15 cellular contexts compared by ENCODE assay signal in genomic region chr4:163161536-163162205, GRCh38. TPM values are rescaled to one million over a fixed set of nuclear protein-coding genes. Genes with fewer than 3 reads are reported as not detected.
DNase-seq lines count a peak whose midpoint lies in the region; ATAC-seq and TF ChIP-seq lines count a peak whose summit lies in the region.
"Had no signal": no experiment of that assay in that cellular context is flagged by ENCODE, and none has a peak within 500 bp of the region (broad histone marks: within the 10 kb centered on the region; RNA-seq: fewer than 3 reads in every experiment).

No MANE protein-coding gene starts in this region.

- CTCF ChIA-PET in Calu3 (lab: Charles Lee), result no interaction called here

- no peak overlapping the region for H2AK5ac ChIP-seq in mesenchymal stem cell (ENCODE audit: low read length, severe bottlenecking)

- no peak overlapping the region for H3K4me3 Mint-ChIP-seq in Calu3 (ENCODE audit: low read depth, unreplicated experiment)

- H3K27ac ChIP-seq in mesenchymal stem cell (ENCODE audit: low read length, poor library complexity, severe bottlenecking), result peak overlapping the region; percentile 0
- H3K27ac ChIP-seq: left lung, SJSA1, skin epidermis had no signal

- peaks cover 25% of the 10 kb centered on the region for H3K4me1 Mint-ChIP-seq in Calu3 (ENCODE audit: low read depth, unreplicated experiment)

- peak overlapping the region; percentile 60 for H3K9ac ChIP-seq in mesenchymal stem cell (ENCODE audit: low read length)

- TF ChIP-seq CTCF in Calu3 (IDR thresholded peaks at IDR 0.05; ENCODE audit: unreplicated experiment), result no peak

- ATAC-seq in GM18870 (IDR thresholded peaks at IDR 0.05; ENCODE audit: unreplicated experiment), result no peak
- ATAC-seq in GM21515 (IDR thresholded peaks at IDR 0.05; ENCODE audit: unreplicated experiment), result no peak
- ATAC-seq: left lung had no signal

- no peak overlapping the region for H2AFZ ChIP-seq in mesenchymal stem cell (ENCODE audit: low read depth, low read length)

- H4K8ac ChIP-seq in mesenchymal stem cell (ENCODE audit: low read length), result no peak overlapping the region

- no peaks in the 10 kb centered on the region for H3K9me3 Mint-ChIP-seq in Calu3 (ENCODE audit: low read depth, unreplicated experiment)

- no peak overlapping the region for H3K4me2 ChIP-seq in mesenchymal stem cell (ENCODE audit: low read length, poor library complexity, severe bottlenecking)

- no peak overlapping the region for H3K23ac ChIP-seq in mesenchymal stem cell (ENCODE audit: low read length in 2 of 2)

- DNase-seq in stimulated activated CD8-positive, alpha-beta memory T cell treated with anti-CD3 and anti-CD28 coated beads, Interleukin-7, amount 100 ng/mL, for 4 hours (ENCODE audit: low read depth in 2 of 2), result peak; percentile 8 to 17
- DNase-seq in stimulated activated CD8-positive, alpha-beta memory T cell treated with anti-CD3 and anti-CD28 coated beads, Interleukin-4, amount 100 ng/mL, for 48 hours, result no peak
- DNase-seq in amniotic epithelial cell (ENCODE audit: low read depth), result peak; percentile 73
- peak; percentile 63 for DNase-seq in mesenchymal stem cell
- no peak for DNase-seq in NCI-H510A treated with DMSO at 0.1 percent for 48 hours (lab: John Stamatoyannopoulos, UW)
- DNase-seq in Calu3, result no peak
- DNase-seq: activated CD8-positive, alpha-beta memory T cell treated with anti-CD3 and anti-CD28 coated beads, Interleukin-2, amount 50 U/mL, for 48 hours; COR-L47; effector memory CD4-positive, alpha-beta T cell; left lung; NCI-H446 had no signal

- H3K27ac Mint-ChIP-seq in Calu3 (ENCODE audit: unreplicated experiment), result no peak overlapping the region

- 66% methylated on average over 7 of the region's 7 CpGs for WGBS in mesenchymal stem cell

- no peak overlapping the region for H3K4ac ChIP-seq in mesenchymal stem cell (ENCODE audit: low read depth in 1 of 2, low read length in 2 of 2)

- intact Hi-C loops in Calu3 (cut with micrococcal nuclease; ENCODE audit: unreplicated experiment), result loop anchor here (5.0 to 10.0 kb wide), 3 partner anchors 171 to 383 kb away; partner anchors contain the start of gene NPY1R

- no TSS peak for BruUV-seq in Calu3 (replicated peaks; lab: Mats Ljungman, UMichigan)

- no peaks in the 10 kb centered on the region for H3K79me1 ChIP-seq in mesenchymal stem cell (replicated peaks; ENCODE audit: low read length, poor library complexity, severe bottlenecking)

- peak overlapping the region in 1 of 2 experiments; percentile 73 for H3K18ac ChIP-seq in mesenchymal stem cell (ENCODE audit: low read depth in 1 of 2, low read length in 2 of 2)

- peaks cover 2% of the 10 kb centered on the region for H3K4me1 ChIP-seq in mesenchymal stem cell (ENCODE audit: control insufficient read depth, insufficient read depth, low read depth, low read length)

- H3K4me3 ChIP-seq in mesenchymal stem cell (ENCODE audit: insufficient read depth in 1 of 2, low read depth in 1 of 2, low read length in 2 of 2), result peak overlapping the region in 1 of 2 experiments; percentile 43
- H3K4me3 ChIP-seq: left lung, SJSA1, skin epidermis had no signal

- H2BK5ac ChIP-seq in mesenchymal stem cell (ENCODE audit: low read depth, low read length, poor library complexity, severe bottlenecking), result no peak overlapping the region

- no peak overlapping the region for H2BK12ac ChIP-seq in mesenchymal stem cell (ENCODE audit: low read length in 2 of 2)

- no peak overlapping the region for H4K91ac ChIP-seq in mesenchymal stem cell (ENCODE audit: low read length)

- H3K36me3 Mint-ChIP-seq in Calu3 (ENCODE audit: insufficient read depth, unreplicated experiment), result peaks cover 27% of the 10 kb centered on the region

- no peak overlapping the region for H2BK120ac ChIP-seq in mesenchymal stem cell (ENCODE audit: low read depth, low read length)

- peaks cover 0 to 25% of the 10 kb centered on the region in 2 experiments for H3K36me3 ChIP-seq in mesenchymal stem cell (ENCODE audit: control insufficient read depth in 1 of 2, insufficient read depth in 2 of 2, low read depth in 1 of 2, low read length in 2 of 2)

- no peak overlapping the region for H3K14ac ChIP-seq in mesenchymal stem cell (ENCODE audit: low read length in 2 of 2)

- H2BK15ac ChIP-seq in mesenchymal stem cell (ENCODE audit: low read depth, poor library complexity, severe bottlenecking), result no peak overlapping the region

- no peaks in the 10 kb centered on the region for H3K9me3 ChIP-seq in mesenchymal stem cell (ENCODE audit: control insufficient read depth, low read length)
- H3K9me3 ChIP-seq: left lung, SJSA1 had no signal

- H3K27me3 ChIP-seq in mesenchymal stem cell (ENCODE audit: control insufficient read depth in 1 of 2, insufficient read depth in 1 of 2, low read length in 2 of 2), result no peaks in the 10 kb centered on the region
- H3K27me3 ChIP-seq: left lung, SJSA1 had no signal

- no peaks in the 10 kb centered on the region for H3K27me3 Mint-ChIP-seq in Calu3 (ENCODE audit: unreplicated experiment)

RNA-seq across cellular contexts. Expression of gene NAF1, which starts 5.0 kb away (rescaled TPM):
- polyA plus RNA-seq in mesenchymal stem cell (2013, experiment 1 of 2), result 9.7 TPM
- 10.4 TPM for polyA plus RNA-seq in mesenchymal stem cell (2013, experiment 2 of 2)
- 24.1 and 25.6 TPM in 2 replicates for total RNA-seq in Calu3 (2022)

Comparison
In these comparisons a context has a peak if more than half of its experiments do, and no peak if none do; other contexts are left out.
1. DNase-seq: peak in stimulated activated CD8-positive, alpha-beta memory T cell treated with anti-CD3 and anti-CD28 coated beads, Interleukin-7, amount 100 ng/mL, for 4 hours (2 of 2), amniotic epithelial cell (single experiment) and mesenchymal stem cell (single experiment); none in stimulated activated CD8-positive, alpha-beta memory T cell treated with anti-CD3 and anti-CD28 coated beads, Interleukin-4, amount 100 ng/mL, for 48 hours (single experiment), NCI-H510A treated with DMSO at 0.1 percent for 48 hours (single experiment) and Calu3 (single experiment).